Comparison of ENCODE assay signal across 10 cellular contexts in genomic region chr15:43977072-43977884, GRCh38.
A peak's percentile ranks its signal among the peaks of the same experiment; 100 is the strongest.
DNase-seq lines count a peak whose midpoint lies in the region; ATAC-seq and TF ChIP-seq lines count a peak whose summit lies in the region.
"Had no signal": no experiment of that assay in that cellular context is flagged by ENCODE, and none has a peak within 500 bp of the region (broad histone marks: within the 10 kb centered on the region; RNA-seq: fewer than 3 reads in every experiment).

No MANE protein-coding gene starts in this region.

- no peaks in the 10 kb centered on the region for H3K36me3 ChIP-seq in breast epithelium

- no peaks in the 10 kb centered on the region for H3K27me3 ChIP-seq in breast epithelium

- H3K27ac ChIP-seq in breast epithelium = no peak overlapping the region

- H3K4me1 ChIP-seq in breast epithelium = no peaks in the 10 kb centered on the region

- ATAC-seq in GM18511 (IDR thresholded peaks at IDR 0.05; ENCODE audit: unreplicated experiment) (peak; percentile 49), HG03066 (IDR thresholded peaks at IDR 0.05; ENCODE audit: low read depth, unreplicated experiment) (peak; percentile 57), Right ventricle myocardium inferior (no peak)
- ATAC-seq: naive thymus-derived CD4-positive, alpha-beta T cell had no signal

- TF ChIP-seq POLR2A in breast epithelium (IDR thresholded peaks at IDR 0.05) = no peak

- no peaks in the 10 kb centered on the region for H3K9me3 ChIP-seq in breast epithelium

- no peak overlapping the region for H3K4me3 ChIP-seq in breast epithelium

- intact Hi-C loops in breast epithelium (cut with DNase I; ENCODE audit: low total_unique reads) = no loop called here
- intact Hi-C loops in Right ventricle myocardium inferior (cut with DNase I) = loop anchor here (10.0 kb wide), 1 partner anchor 62 kb away; no protein-coding TSS in a partner anchor

- DNase-seq in activated CD8-positive, alpha-beta memory T cell treated with anti-CD3 and anti-CD28 coated beads for 48 hours (ENCODE audit: low read depth in 2 of 3, low spot score in 2 of 3) = peak in 2 of 3 experiments; percentile 33 to 49
- DNase-seq in renal cortical epithelial cell (ENCODE audit: low read depth) (peak; percentile 74), DMS114 treated with DMSO at 0.1 percent for 48 hours (lab: John Stamatoyannopoulos, UW; ENCODE audit: unreplicated experiment) (no peak), breast epithelium (ENCODE audit: low spot score in 2 of 2) (no peak), Right ventricle myocardium inferior (ENCODE audit: missing footprints) (no peak), superior temporal gyrus (ENCODE audit: extremely low spot score) (no peak)
- DNase-seq: NCI-H524 had no signal

- no peak for TF ChIP-seq CTCF in breast epithelium (IDR thresholded peaks at IDR 0.05)

Comparison
In these comparisons a context has a peak if more than half of its experiments do, and no peak if none do; other contexts are left out.
1. DNase-seq: peak in activated CD8-positive, alpha-beta memory T cell treated with anti-CD3 and anti-CD28 coated beads for 48 hours (2 of 3) and renal cortical epithelial cell (single experiment); none in DMS114 treated with DMSO at 0.1 percent for 48 hours (single experiment), breast epithelium (0 of 2), Right ventricle myocardium inferior (single experiment) and superior temporal gyrus (single experiment).